In genomic region chr3:195550723-195551122, GRCh38 we compare ENCODE assay signal across 11 cellular contexts. TPM values are rescaled to one million over a fixed set of nuclear protein-coding genes. Genes with fewer than 3 reads are reported as not detected.
A peak's percentile ranks its signal among the peaks of the same experiment; 100 is the strongest.
DNase-seq lines count a peak whose midpoint lies in the region; ATAC-seq, FAIRE-seq and TF ChIP-seq lines count a peak whose summit lies in the region.
"Had no signal": no experiment of that assay in that cellular context is flagged by ENCODE, and none has a peak within 500 bp of the region (broad histone marks: within the 10 kb centered on the region; RNA-seq: fewer than 3 reads in every experiment).

No MANE protein-coding gene starts in this region.

- H3K27me3 ChIP-seq in CD8-positive, alpha-beta T cell (ENCODE audit: insufficient read depth, low read length), result no peaks in the 10 kb centered on the region

- H3K4me1 ChIP-seq in CD8-positive, alpha-beta T cell (ENCODE audit: insufficient read depth, low read length), result peaks cover 75% of the 10 kb centered on the region
- H3K4me1 ChIP-seq: parathyroid adenoma had no signal

- H3K36me3 Mint-ChIP-seq in CD8-positive, alpha-beta T cell, result no peaks in the 10 kb centered on the region
- no peaks in the 10 kb centered on the region for H3K36me3 Mint-ChIP-seq in activated naive CD4-positive, alpha-beta T cell treated with anti-CD3 and anti-CD28 coated beads, Interleukin-2, amount 50 U/mL, for 72 hours

- POLR2A ChIA-PET in CD8-positive, alpha-beta T cell (lab: Charles Lee), result interaction anchor here (0.7 to 2.8 kb wide), 10 partner anchors 8 to 280 kb away, joined by 3 to 31 read pairs (median 5); partner anchors contain the start of genes PPP1R2 and XXYLT1

- H3K9me3 ChIP-seq in CD8-positive, alpha-beta T cell (ENCODE audit: low read length), result no peaks in the 10 kb centered on the region

- no peaks in the 10 kb centered on the region for H3K27me3 Mint-ChIP-seq in CD8-positive, alpha-beta T cell (ENCODE audit: low read depth)

- ATAC-seq in CD8-positive, alpha-beta T cell, result no peak
- ATAC-seq in HG02642 (IDR thresholded peaks at IDR 0.05; ENCODE audit: poor library complexity, unreplicated experiment), result peak; percentile 43
- peak; percentile 47 to 56 for ATAC-seq in activated naive CD4-positive, alpha-beta T cell treated with anti-CD3 and anti-CD28 coated beads, Interleukin-2, amount 50 U/mL, for 72 hours
- no peak for ATAC-seq in esophagus mucosa

- CTCF ChIA-PET in CD8-positive, alpha-beta T cell (lab: Charles Lee), result interaction anchor here (0.9 to 4.0 kb wide), 8 partner anchors 8 to 868 kb away, joined by 3 to 18 read pairs (median 4); partner anchors contain the start of genes APOD, PPP1R2 and XXYLT1

- H3K27ac ChIP-seq in CD8-positive, alpha-beta T cell (ENCODE audit: low read depth, low read length), result peak overlapping the region; percentile 87
- H3K27ac ChIP-seq: HL-60, parathyroid adenoma had no signal

- H3K4me3 ChIP-seq in CD8-positive, alpha-beta T cell (ENCODE audit: low read depth, low read length), result peak overlapping the region; percentile 21

- no peaks in the 10 kb centered on the region for H3K9me3 Mint-ChIP-seq in CD8-positive, alpha-beta T cell
- no peaks in the 10 kb centered on the region for H3K9me3 Mint-ChIP-seq in activated naive CD4-positive, alpha-beta T cell treated with anti-CD3 and anti-CD28 coated beads, Interleukin-2, amount 50 U/mL, for 72 hours

- peak overlapping the region; percentile 97 for H3K27ac Mint-ChIP-seq in CD8-positive, alpha-beta T cell
- peak overlapping the region; percentile 58 to 77 for H3K27ac Mint-ChIP-seq in activated naive CD4-positive, alpha-beta T cell treated with anti-CD3 and anti-CD28 coated beads, Interleukin-2, amount 50 U/mL, for 72 hours

- peak overlapping the region; percentile 82 for H3K4me3 Mint-ChIP-seq in CD8-positive, alpha-beta T cell

- peak in 2 of 7 experiments; percentile 17 to 38 for DNase-seq in CD8-positive, alpha-beta T cell
- no peak for DNase-seq in activated naive CD4-positive, alpha-beta T cell treated with anti-CD3 and anti-CD28 coated beads, Interleukin-2, amount 50 U/mL, for 72 hours (ENCODE audit: low spot score in 2 of 2)
- DNase-seq in mucosa of gallbladder (ENCODE audit: low spot score) (peak; percentile 23), urothelium cell line (ENCODE audit: low spot score) (no peak), NCI-H128 (lab: John Stamatoyannopoulos, UW; ENCODE audit: unreplicated experiment) (no peak), AG08395 (ENCODE audit: low spot score) (no peak)
- DNase-seq: DMS53 had no signal

- TF ChIP-seq CTCF in CD8-positive, alpha-beta T cell (IDR thresholded peaks at IDR 0.05), result no peak

- peaks cover 81% of the 10 kb centered on the region for H3K4me1 Mint-ChIP-seq in CD8-positive, alpha-beta T cell (ENCODE audit: low read depth)

- intact Hi-C loops in CD8-positive, alpha-beta T cell (cut with DNase I, micrococcal nuclease), result loop anchor here (1.0 to 10.0 kb wide), 5 partner anchors 8 to 104 kb away; no protein-coding TSS in a partner anchor

- H3K36me3 ChIP-seq in CD8-positive, alpha-beta T cell (ENCODE audit: insufficient read depth, low read length), result no peaks in the 10 kb centered on the region

- no peak for FAIRE-seq in urothelium cell line (lab: Jason Lieb, UNC)

RNA-seq across cellular contexts. Expression of gene PPP1R2, which starts 7.6 kb away (rescaled TPM):
- total RNA-seq in CD8-positive, alpha-beta T cell, result 100 to 1,000 TPM; 160 to 166 TPM
- total RNA-seq in activated naive CD4-positive, alpha-beta T cell treated with anti-CD3 and anti-CD28 coated beads, Interleukin-2, amount 50 U/mL, for 72 hours, result 100 to 1,000 TPM in 1 of 2 donors, 10 to 100 TPM in 1; 88.6 to 129 TPM
- total RNA-seq in mucosa of gallbladder, result 68.1 TPM
- 35.7 TPM for total RNA-seq in esophagus mucosa

RNA-seq across cellular contexts. Expression of gene APOD, which starts 33.0 kb away (rescaled TPM):
- not detected for total RNA-seq in CD8-positive, alpha-beta T cell
- total RNA-seq in activated naive CD4-positive, alpha-beta T cell treated with anti-CD3 and anti-CD28 coated beads, Interleukin-2, amount 50 U/mL, for 72 hours, result under 1 TPM; 0.30 to 0.54 TPM
- 51.8 TPM for total RNA-seq in mucosa of gallbladder
- 3.5 TPM for total RNA-seq in esophagus mucosa

Comparison
In these comparisons a context has a peak if more than half of its experiments do, and no peak if none do; other contexts are left out.
1. ATAC-seq: peak in HG02642 (single experiment) and activated naive CD4-positive, alpha-beta T cell treated with anti-CD3 and anti-CD28 coated beads, Interleukin-2, amount 50 U/mL, for 72 hours (2 of 2); none in CD8-positive, alpha-beta T cell (single experiment) and esophagus mucosa (single experiment).
2. RNA of gene APOD, which starts 33.0 kb away (total RNA-seq): 51.8 TPM in mucosa of gallbladder (single experiment); 3.5 TPM in esophagus mucosa (single experiment), 0.30 to 0.54 TPM in activated naive CD4-positive, alpha-beta T cell treated with anti-CD3 and anti-CD28 coated beads, Interleukin-2, amount 50 U/mL, for 72 hours and not detected in CD8-positive, alpha-beta T cell; every median in the first group is over 10 times any median in the second.